29 cellular contexts compared by ENCODE assay signal in genomic region chr6:101404767-101405166, GRCh38. TPM values are rescaled to one million over a fixed set of nuclear protein-coding genes. Genes with fewer than 3 reads are reported as not detected.
"Had no signal": no experiment of that assay in that cellular context is flagged by ENCODE, and none has a peak within 500 bp of the region (broad histone marks: within the 10 kb centered on the region; RNA-seq: fewer than 3 reads in every experiment).

No MANE protein-coding gene starts in this region.

- H3K9me3 Mint-ChIP-seq: dendritic cell treated with granulocyte-macrophage colony-stimulating factor and Interleukin-4, amounts not matched to agents 40 ng/mL and 50 ng/mL, for 4 days; nephron had no signal

- DNase-seq: colonic mucosa; effector memory CD4-positive, alpha-beta T cell; foreskin keratinocyte; heart left ventricle; hippocampal formation; left cardiac atrium; left lung; mesenchymal stem cell; midbrain; naive thymus-derived CD4-positive, alpha-beta T cell; occipital lobe; ovary; right lobe of liver; small intestine; stimulated activated CD4-positive, alpha-beta T cell treated with anti-CD3 and anti-CD28 coated beads, Interleukin-15, amount 100 ng/mL, for 24 hours; stimulated activated CD4-positive, alpha-beta T cell treated with anti-CD3 and anti-CD28 coated beads, Interleukin-2, amount 100 ng/mL, for 48 hours; stimulated activated naive B cell treated with anti-CD40 and anti-IgM and Interleukin-4, amounts not matched to agents 10 μg/mL and 1 μg/mL and 100 μg/mL, for 72 hours; transverse colon; upper lobe of right lung; uterus had no signal

- H3K4me3 ChIP-seq: colonic mucosa, esophagus muscularis mucosa, gastroesophageal sphincter, heart left ventricle, left lung, ovary, right lobe of liver, thoracic aorta, transverse colon, upper lobe of right lung, uterus had no signal

- ATAC-seq: foreskin keratinocyte; gastroesophageal sphincter; heart left ventricle; left cardiac atrium; left lung; naive thymus-derived CD4-positive, alpha-beta T cell; right lobe of liver; stimulated activated naive B cell treated with anti-CD40 and anti-IgM and Interleukin-4, amounts not matched to agents 10 μg/mL and 1 μg/mL and 100 μg/mL, for 72 hours; upper lobe of right lung had no signal

- H3K4me3 Mint-ChIP-seq: dendritic cell treated with granulocyte-macrophage colony-stimulating factor and Interleukin-4, amounts not matched to agents 40 ng/mL and 50 ng/mL, for 4 days; naive thymus-derived CD4-positive, alpha-beta T cell; nephron; stimulated activated naive B cell treated with anti-CD40 and anti-IgM and Interleukin-4, amounts not matched to agents 10 μg/mL and 1 μg/mL and 100 μg/mL, for 72 hours; stimulated activated naive CD8-positive, alpha-beta T cell treated with anti-CD3 and anti-CD28 coated beads, Interleukin-15, Interleukin-2, amounts not matched to agents 100 ng/mL and 50 ng/mL, for 24 hours had no signal

- H3K36me3 ChIP-seq: colonic mucosa, esophagus muscularis mucosa, gastroesophageal sphincter, heart left ventricle, left lung, ovary, right lobe of liver, thoracic aorta, transverse colon, upper lobe of right lung, uterus had no signal

- H3K27ac Mint-ChIP-seq: dendritic cell treated with granulocyte-macrophage colony-stimulating factor and Interleukin-4, amounts not matched to agents 40 ng/mL and 50 ng/mL, for 4 days; naive thymus-derived CD4-positive, alpha-beta T cell; nephron; progenitor cell of endocrine pancreas; stimulated activated naive B cell treated with anti-CD40 and anti-IgM and Interleukin-4, amounts not matched to agents 10 μg/mL and 1 μg/mL and 100 μg/mL, for 72 hours; stimulated activated naive CD8-positive, alpha-beta T cell treated with anti-CD3 and anti-CD28 coated beads, Interleukin-15, Interleukin-2, amounts not matched to agents 100 ng/mL and 50 ng/mL, for 24 hours had no signal

- H3K9me3 ChIP-seq: colonic mucosa, esophagus muscularis mucosa, gastroesophageal sphincter, heart left ventricle, left lung, ovary, right lobe of liver, thoracic aorta, transverse colon, upper lobe of right lung, uterus had no signal

- H3K27me3 ChIP-seq: ovary, right lobe of liver had no signal

- H3K27ac ChIP-seq: colonic mucosa, esophagus muscularis mucosa, foreskin keratinocyte, gastroesophageal sphincter, heart left ventricle, left lung, ovary, right lobe of liver, thoracic aorta, transverse colon, upper lobe of right lung, uterus had no signal

- H3K4me1 ChIP-seq: colonic mucosa, foreskin keratinocyte, left lung, right lobe of liver, upper lobe of right lung, uterus had no signal

RNA-seq across cellular contexts. Expression of gene GRIK2, which starts 11.3 kb away (rescaled TPM):
- total RNA-seq: endothelial cell of umbilical vein, foreskin keratinocyte, lung microvascular endothelial cell had no signal
- polyA plus RNA-seq: endothelial cell of umbilical vein; foreskin keratinocyte; naive thymus-derived CD4-positive, alpha-beta T cell had no signal
